ENCODE assay signal across 8 cellular contexts in the genomic region with DNA sequence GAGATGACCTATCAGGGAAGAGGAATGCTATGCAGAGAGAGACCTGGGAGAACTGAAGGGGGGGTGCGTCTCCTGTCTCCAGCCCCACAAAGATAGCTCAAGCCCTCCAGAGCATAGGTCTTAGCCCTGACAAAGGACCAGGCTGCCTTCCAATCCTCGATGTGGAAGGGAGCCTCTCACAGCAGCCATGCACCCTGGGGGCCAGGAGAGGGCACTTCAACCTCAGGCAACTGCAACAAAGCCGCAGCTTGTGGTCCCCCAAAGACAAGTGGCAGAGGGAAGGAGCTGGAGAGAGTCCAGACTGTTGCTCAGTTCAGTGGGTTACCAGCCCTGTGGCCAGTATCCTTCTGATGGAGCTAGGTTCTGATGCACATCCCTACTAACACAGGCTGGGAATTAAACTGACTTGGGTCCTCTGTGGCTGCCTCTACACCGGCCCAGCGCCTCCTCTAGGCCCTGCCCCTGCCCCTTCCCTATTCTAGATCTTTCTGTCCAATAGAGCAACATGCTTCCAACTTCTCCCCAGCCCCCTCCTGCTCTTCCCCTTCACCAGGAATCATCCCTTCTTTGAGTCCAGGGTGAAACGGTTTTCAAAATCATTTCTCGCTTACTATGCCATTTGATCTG.
A peak's percentile ranks its signal among the peaks of the same experiment; 100 is the strongest.
DNase-seq lines count a peak whose midpoint lies in the region; ATAC-seq and TF ChIP-seq lines count a peak whose summit lies in the region.

No MANE protein-coding gene starts in this region.

- no peak for TF ChIP-seq EP300 in sigmoid colon (IDR thresholded peaks at IDR 0.05)

- no peaks in the 10 kb centered on the region for H3K36me3 ChIP-seq in sigmoid colon

- no peaks in the 10 kb centered on the region for H3K27me3 ChIP-seq in sigmoid colon

- ATAC-seq in GM18498 (IDR thresholded peaks at IDR 0.05; ENCODE audit: unreplicated experiment) (peak; percentile 64), HG03354 (IDR thresholded peaks at IDR 0.05; ENCODE audit: poor library complexity, severe bottlenecking, unreplicated experiment) (peak; percentile 72), GM21717 (IDR thresholded peaks at IDR 0.05; ENCODE audit: unreplicated experiment) (no peak)

- peaks cover 0 to 28% (median 15%) of the 10 kb centered on the region in 4 donors for H3K4me1 ChIP-seq in sigmoid colon

- H3K4me3 ChIP-seq in AG09309 (ENCODE audit: control insufficient read depth, low read depth, low read length) (no peak overlapping the region), sigmoid colon (no peak overlapping the region)

- H3K9me3 ChIP-seq in sigmoid colon: no peaks in the 10 kb centered on the region

- DNase-seq in AG09309 (ENCODE audit: low read depth) (peak; percentile 2), NCI-H345 treated with DMSO at 0.1 percent for 48 hours (lab: John Stamatoyannopoulos, UW; ENCODE audit: unreplicated experiment) (peak; percentile 66), amniotic stem cell (lab: John Stamatoyannopoulos, UW) (peak; percentile 6), hepatic stellate cell (ENCODE audit: low spot score) (peak; percentile 10), sigmoid colon (no peak)

- TF ChIP-seq POLR2A in sigmoid colon (IDR thresholded peaks at IDR 0.05): no peak

- intact Hi-C loops in sigmoid colon (cut with DNase I): no loop called here

- no peak overlapping the region for H3K27ac ChIP-seq in sigmoid colon

- 48 to 54% methylated on average over 7 of the region's 7 CpGs for WGBS in sigmoid colon, 2 donors

- TF ChIP-seq CTCF in AG09309 (IDR thresholded peaks at IDR 0.05; ENCODE audit: control insufficient read depth, insufficient read depth, low read depth, low read length, missing control alignments) (peak; percentile 65), sigmoid colon (IDR thresholded peaks at IDR 0.05) (peak; percentile 14 to 67 (median 56))
